8 cellular contexts compared by ENCODE assay signal in the genomic region with DNA sequence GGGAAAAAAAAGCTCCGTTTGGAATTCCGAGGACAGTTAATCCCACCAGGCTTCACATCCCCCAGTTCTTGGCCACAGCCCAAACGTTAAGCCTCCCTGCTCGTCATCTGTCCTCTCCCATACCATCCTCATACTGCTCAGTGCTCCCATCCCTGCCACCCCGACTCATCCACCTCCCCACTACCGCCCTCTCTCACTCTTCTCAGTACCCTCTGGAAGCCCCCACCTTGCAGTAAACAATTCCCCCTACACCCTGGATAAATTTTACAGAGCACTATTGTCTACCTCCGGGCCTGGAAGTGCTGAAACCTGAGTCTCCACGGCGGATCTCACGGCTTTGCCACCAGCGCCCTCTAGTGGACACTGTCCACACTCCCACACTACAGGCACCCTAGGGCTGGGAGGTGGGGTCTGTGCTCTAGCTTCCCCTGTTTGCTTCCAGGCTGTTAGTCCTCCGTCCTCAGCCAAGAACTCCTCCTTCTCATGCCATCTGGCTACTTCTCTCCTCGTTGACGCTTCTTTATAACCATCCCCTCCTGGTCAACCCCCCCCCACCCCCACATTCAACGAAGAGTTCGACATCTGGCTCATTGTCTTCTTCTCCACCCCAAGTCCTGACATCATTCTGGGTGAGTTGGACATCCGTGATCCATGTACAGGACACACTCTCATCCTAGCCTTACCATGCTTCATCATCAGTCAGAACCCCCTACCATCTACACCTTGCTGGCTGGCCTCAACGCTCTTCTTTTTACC. TPM values are rescaled to one million over a fixed set of nuclear protein-coding genes. Genes with fewer than 3 reads are reported as not detected.
DNase-seq lines count a peak whose midpoint lies in the region; ATAC-seq and TF ChIP-seq lines count a peak whose summit lies in the region.

No MANE protein-coding gene starts in this region.

- peak; percentile 65 for ATAC-seq in GM19455 (IDR thresholded peaks at IDR 0.05; ENCODE audit: unreplicated experiment)

- no peaks in the 10 kb centered on the region for H3K9me2 ChIP-seq in neural cell (ENCODE audit: insufficient read depth, low read length)

- H3K4me3 ChIP-seq in OCI-LY3 (ENCODE audit: low read length) (peak overlapping the region; percentile 70), fibroblast of lung (replicated peaks in 1 of 4; ENCODE audit: control extremely low read depth in 1 of 4, insufficient read depth in 1 of 4, low read depth in 3 of 4, low read length in 4 of 4) (no peak overlapping the region), neural cell (ENCODE audit: low read length) (no peak overlapping the region)

- H3K27me3 ChIP-seq in OCI-LY3 (ENCODE audit: low read depth, low read length): peaks cover 5% of the 10 kb centered on the region; the same call in 1 of the 2 replicates
- H3K27me3 ChIP-seq in fibroblast of lung (ENCODE audit: control insufficient read depth, insufficient read depth, low read length): no peaks in the 10 kb centered on the region
- no peaks in the 10 kb centered on the region for H3K27me3 ChIP-seq in neural cell (ENCODE audit: insufficient read depth, low read depth, low read length)

- H3K79me2 ChIP-seq in OCI-LY3 (ENCODE audit: low read length) (no peaks in the 10 kb centered on the region), fibroblast of lung (ENCODE audit: control insufficient read depth, insufficient read depth, low read length) (no peaks in the 10 kb centered on the region), neural cell (replicated peaks; ENCODE audit: insufficient read depth, low read length) (no peaks in the 10 kb centered on the region)

- H3K9me3 ChIP-seq in OCI-LY3 (ENCODE audit: insufficient read depth, low read length): no peaks in the 10 kb centered on the region
- no peaks in the 10 kb centered on the region for H3K9me3 ChIP-seq in fibroblast of lung (ENCODE audit: control insufficient read depth, insufficient read depth, low read depth, low read length)
- no peaks in the 10 kb centered on the region for H3K9me3 ChIP-seq in neural cell (ENCODE audit: low read length)

- peak; percentile 65 for TF ChIP-seq RAD21 in neural cell (conservative IDR thresholded peaks at IDR 0.05)

- H3K4me1 ChIP-seq in OCI-LY3 (ENCODE audit: low read length) (peaks cover 25% of the 10 kb centered on the region), fibroblast of lung (ENCODE audit: control insufficient read depth, extremely low read depth, insufficient read depth, low read length) (peaks cover 12% of the 10 kb centered on the region)

- peak overlapping the region; percentile 84 for H3K4me2 ChIP-seq in OCI-LY3 (ENCODE audit: low read length)
- no peak overlapping the region for H3K4me2 ChIP-seq in fibroblast of lung (ENCODE audit: extremely low read depth, insufficient read depth, low read length)
- H3K4me2 ChIP-seq in neural cell (ENCODE audit: low read length): no peak overlapping the region

- DNase-seq in CMK (ENCODE audit: low read depth): peak; percentile 47
- peak in 68 of 76 experiments; percentile 1 to 71 (median 37) for DNase-seq in HUDEP-2 (lab: John Stamatoyannopoulos, UW; ENCODE audit: unreplicated experiment in 76 of 76)
- DNase-seq in activated T-cell treated with anti-CD3 and anti-CD28 coated beads, Interleukin-2, amount 50 U/mL, for 1 hour: peak; percentile 66
- peak; percentile 53 to 61 for DNase-seq in fibroblast of lung (ENCODE audit: low read depth in 2 of 2)
- DNase-seq in stimulated activated naive CD4-positive, alpha-beta T cell treated with Interleukin-2 at 50 U/mL for 16 hours (lab: John Stamatoyannopoulos, UW): peak; percentile 38

- no peaks in the 10 kb centered on the region for H3K36me3 ChIP-seq in OCI-LY3 (replicated peaks; ENCODE audit: low read depth, low read length)
- H3K36me3 ChIP-seq in fibroblast of lung (ENCODE audit: control insufficient read depth, insufficient read depth, low read length): no peaks in the 10 kb centered on the region
- H3K36me3 ChIP-seq in neural cell (ENCODE audit: insufficient read depth, low read length): no peaks in the 10 kb centered on the region

- no peaks in the 10 kb centered on the region for H3F3A ChIP-seq in neural cell (ENCODE audit: insufficient read depth, low read length, poor library complexity, severe bottlenecking)

- no peak overlapping the region for H3K9ac ChIP-seq in OCI-LY3 (ENCODE audit: low read length)
- H3K9ac ChIP-seq in fibroblast of lung (ENCODE audit: insufficient read depth, low read length): no peak overlapping the region
- no peak overlapping the region for H3K9ac ChIP-seq in neural cell (ENCODE audit: low read length)

- H3K27ac ChIP-seq in OCI-LY3 (ENCODE audit: low read length) (no peak overlapping the region), fibroblast of lung (ENCODE audit: insufficient read depth, low read length) (no peak overlapping the region), neural cell (ENCODE audit: low read length) (no peak overlapping the region)

- H4K20me1 ChIP-seq in OCI-LY3 (ENCODE audit: insufficient read depth, low read length) (no peaks in the 10 kb centered on the region), fibroblast of lung (ENCODE audit: control insufficient read depth, extremely low read depth, insufficient read depth, low read length) (no peaks in the 10 kb centered on the region), neural cell (ENCODE audit: insufficient read depth) (no peaks in the 10 kb centered on the region)

- H2AFZ ChIP-seq in OCI-LY3 (ENCODE audit: low read depth, low read length): peak overlapping the region; percentile 87; the same call in 1 of the 2 replicates
- no peak overlapping the region for H2AFZ ChIP-seq in fibroblast of lung (ENCODE audit: low read length)
- no peak overlapping the region for H2AFZ ChIP-seq in neural cell (ENCODE audit: low read depth, low read length)

- peak; percentile 81 for TF ChIP-seq CTCF in OCI-LY3 (IDR thresholded peaks at IDR 0.05; ENCODE audit: low read depth, low read length)
- peak; percentile 63 to 73 for TF ChIP-seq CTCF in fibroblast of lung (conservative IDR thresholded peaks at IDR 0.05 in 1 of 2, IDR thresholded peaks at IDR 0.05 in 1 of 2; ENCODE audit: low read depth in 1 of 2, low read length in 2 of 2)
- peak; percentile 63 for TF ChIP-seq CTCF in neural cell (IDR thresholded peaks at IDR 0.05; ENCODE audit: poor library complexity, severe bottlenecking)

- TF ChIP-seq EP300 in neural cell (conservative IDR thresholded peaks at IDR 0.05; ENCODE audit: poor library complexity, severe bottlenecking): no peak

TF ChIP-seq in neural cell, 6 proteins besides CTCF, POLR2A, EP300 and RAD21:
- TF ChIP-seq REST (IDR thresholded peaks at IDR 0.05; ENCODE audit: borderline replicate concordance) (no peak), SMC3 (conservative IDR thresholded peaks at IDR 0.05; ENCODE audit: poor library complexity) (peak; percentile 66)

RNA-seq across cellular contexts. Expression of gene RTL9, which starts 54.5 kb away (rescaled TPM):
- under 0.01 and 0.17 TPM in 2 replicates for total RNA-seq in fibroblast of lung
- polyA plus RNA-seq in fibroblast of lung (0.09 and 0.18 TPM in 2 replicates), neural cell (0.56 and 0.58 TPM in 2 replicates)
- 0.16 and 0.45 TPM in 2 replicates for polyA plus RNA-seq in fibroblast of lung (2012)
- polyA minus RNA-seq in fibroblast of lung (ENCODE audit: low replicate concordance) (0.47 and 0.78 TPM in 2 replicates), neural cell (1.2 and 1.6 TPM in 2 replicates)
